In the genomic region with DNA sequence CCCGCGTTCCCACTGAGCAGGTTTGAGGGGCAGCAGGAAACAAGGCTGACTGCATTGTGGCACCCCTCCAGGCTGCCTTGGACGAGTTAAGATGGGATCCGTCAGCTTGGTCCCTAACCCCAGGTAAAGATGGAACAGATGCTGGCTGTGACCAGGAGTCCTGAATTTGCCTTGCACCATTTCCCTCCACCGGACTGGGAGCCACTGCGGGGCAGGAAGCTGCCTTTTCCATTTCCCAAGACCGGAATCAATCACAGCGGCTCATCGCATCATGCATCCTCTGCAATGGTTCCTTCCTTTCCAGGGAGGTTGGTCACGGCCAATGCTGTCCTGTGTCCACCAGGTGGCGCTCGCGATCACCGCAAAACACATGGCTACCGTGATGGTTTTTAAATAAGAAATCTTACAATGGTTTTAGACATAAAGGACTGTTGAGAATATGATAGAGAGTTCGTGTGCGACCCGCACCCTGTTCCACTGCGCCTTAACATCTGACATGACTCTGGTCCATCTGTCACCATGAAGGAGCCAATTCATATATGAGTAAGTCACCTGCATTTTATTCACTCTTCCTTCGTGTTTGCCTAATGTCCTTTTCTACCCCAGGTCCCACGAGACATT, we compare ENCODE assay signal across 8 cellular contexts. TPM values are rescaled to one million over a fixed set of nuclear protein-coding genes. Genes with fewer than 3 reads are reported as not detected.
A peak's percentile ranks its signal among the peaks of the same experiment; 100 is the strongest.
DNase-seq lines count a peak whose midpoint lies in the region; ATAC-seq and TF ChIP-seq lines count a peak whose summit lies in the region.

No MANE protein-coding gene starts in this region.

- ATAC-seq in DND-41 (ENCODE audit: insufficient read depth, low read depth) (peak; percentile 87), RWPE2 (ENCODE audit: low read depth) (peak; percentile 86), HG03457 (IDR thresholded peaks at IDR 0.05; ENCODE audit: unreplicated experiment) (no peak)
- ATAC-seq in stimulated activated naive CD8-positive, alpha-beta T cell treated with anti-CD3 and anti-CD28 coated beads, Interleukin-15, amount 100 ng/mL, for 72 hours = peak; percentile 19

- peak overlapping the region; percentile 74 for H3K27ac Mint-ChIP-seq in activated T-helper 2 cell treated with anti-CD3 and anti-CD28 coated beads, Interferon-gamma antibody, Interleukin-2, Interleukin-4, amounts not matched to agents 10 μg/mL and 5 μg/mL and 100 μg/mL, durations not matched to agents 14 hours and 24 hours and 36 hours
- no peak overlapping the region for H3K27ac Mint-ChIP-seq in neural crest cell (ENCODE audit: unreplicated experiment)
- H3K27ac Mint-ChIP-seq in stimulated activated naive CD8-positive, alpha-beta T cell treated with anti-CD3 and anti-CD28 coated beads, Interleukin-15, amount 100 ng/mL, for 72 hours = no peak overlapping the region

- H3K4me1 ChIP-seq in DND-41 (ENCODE audit: insufficient read depth, low read length) = peaks cover 1% of the 10 kb centered on the region; the same call in 1 of the 2 replicates
- H3K4me1 ChIP-seq in RWPE2 (ENCODE audit: insufficient read depth, poor library complexity, severe bottlenecking) = peaks cover under 1% of the 10 kb centered on the region

- no peak overlapping the region for H2AFZ ChIP-seq in DND-41 (ENCODE audit: low read depth, low read length)

- peak; percentile 99 for TF ChIP-seq CTCF in DND-41 (IDR thresholded peaks at IDR 0.05; ENCODE audit: borderline replicate concordance, extremely low read depth, low read length, poor library complexity, severe bottlenecking)
- peak; percentile 96 for TF ChIP-seq CTCF in RWPE2 (IDR thresholded peaks at IDR 0.05; ENCODE audit: poor library complexity, severe bottlenecking)
- TF ChIP-seq CTCF in neural crest cell (conservative IDR thresholded peaks at IDR 0.05) = peak; percentile 98

- peaks cover 8% of the 10 kb centered on the region for H3K36me3 Mint-ChIP-seq in activated T-helper 2 cell treated with anti-CD3 and anti-CD28 coated beads, Interferon-gamma antibody, Interleukin-2, Interleukin-4, amounts not matched to agents 10 μg/mL and 5 μg/mL and 100 μg/mL, durations not matched to agents 14 hours and 24 hours and 36 hours (ENCODE audit: low read depth)
- H3K36me3 Mint-ChIP-seq in neural crest cell (ENCODE audit: low read depth) = no peaks in the 10 kb centered on the region

- no peak overlapping the region for H3K4me3 ChIP-seq in DND-41 (ENCODE audit: low read depth in 1 of 2, low read length in 2 of 2)
- H3K4me3 ChIP-seq in RWPE2 (ENCODE audit: severe bottlenecking) = no peak overlapping the region

- H3K36me3 ChIP-seq in DND-41 (ENCODE audit: insufficient read depth, low read length) (no peaks in the 10 kb centered on the region), RWPE2 (ENCODE audit: low read depth) (no peaks in the 10 kb centered on the region)

- H3K9me3 ChIP-seq in DND-41 (ENCODE audit: insufficient read depth, low read length, severe bottlenecking) (no peaks in the 10 kb centered on the region), RWPE2 (ENCODE audit: severe bottlenecking) (no peaks in the 10 kb centered on the region)

- H3K27me3 ChIP-seq in DND-41 (ENCODE audit: insufficient read depth, low read length, poor library complexity) (no peaks in the 10 kb centered on the region), RWPE2 (ENCODE audit: insufficient read depth, poor library complexity, severe bottlenecking) (no peaks in the 10 kb centered on the region)

- DNase-seq in DND-41 = peak; percentile 73
- peak; percentile 82 for DNase-seq in M059J (ENCODE audit: low read depth)
- no peak for DNase-seq in RWPE2 (ENCODE audit: low spot score)
- peak; percentile 75 for DNase-seq in activated T-helper 2 cell treated with anti-CD3 and anti-CD28 coated beads, Interferon-gamma antibody, Interleukin-2, Interleukin-4, amounts not matched to agents 10 μg/mL and 5 μg/mL and 100 μg/mL, durations not matched to agents 14 hours and 24 hours and 36 hours (ENCODE audit: low spot score)
- peak; percentile 77 for DNase-seq in fibroblast of the conjunctiva (ENCODE audit: low read depth)
- peak; percentile 86 for DNase-seq in neural crest cell (ENCODE audit: low read depth, low spot score)
- DNase-seq in stimulated activated naive CD8-positive, alpha-beta T cell treated with anti-CD3 and anti-CD28 coated beads, Interleukin-15, amount 100 ng/mL, for 72 hours = peak; percentile 77 to 84

- H4K20me1 ChIP-seq in DND-41 (ENCODE audit: insufficient read depth, low read length) = 0 out of 2 replicates have a peak, but pooled peaks cover 3% of the 10 kb centered on the region

- H3K9ac ChIP-seq in DND-41 (ENCODE audit: low read depth, low read length) = no peak overlapping the region

- intact Hi-C loops in activated T-helper 2 cell treated with anti-CD3 and anti-CD28 coated beads, Interferon-gamma antibody, Interleukin-2, Interleukin-4, amounts not matched to agents 10 μg/mL and 5 μg/mL and 100 μg/mL, durations not matched to agents 14 hours and 24 hours and 36 hours (cut with micrococcal nuclease) = loop anchor here (1.0 to 5.0 kb wide), 2 partner anchors 111 to 226 kb away; no protein-coding TSS in a partner anchor

- no peaks in the 10 kb centered on the region for H3K79me2 ChIP-seq in DND-41 (ENCODE audit: insufficient read depth, low read length)

- H3K4me3 Mint-ChIP-seq in activated T-helper 2 cell treated with anti-CD3 and anti-CD28 coated beads, Interferon-gamma antibody, Interleukin-2, Interleukin-4, amounts not matched to agents 10 μg/mL and 5 μg/mL and 100 μg/mL, durations not matched to agents 14 hours and 24 hours and 36 hours (ENCODE audit: low read depth) = no peak overlapping the region
- H3K4me3 Mint-ChIP-seq in neural crest cell = peak overlapping the region; percentile 78
- peak overlapping the region; percentile 2 to 48 for H3K4me3 Mint-ChIP-seq in stimulated activated naive CD8-positive, alpha-beta T cell treated with anti-CD3 and anti-CD28 coated beads, Interleukin-15, amount 100 ng/mL, for 72 hours

- H3K27ac ChIP-seq in DND-41 (ENCODE audit: low read length) (no peak overlapping the region), RWPE2 (ENCODE audit: poor library complexity, severe bottlenecking) (no peak overlapping the region)

- 0 out of 2 replicates have a peak overlapping the region, but pooled peaks have one; percentile 12 for H3K4me2 ChIP-seq in DND-41 (ENCODE audit: insufficient read depth, low read length)

- peaks cover 68% of the 10 kb centered on the region for H3K4me1 Mint-ChIP-seq in activated T-helper 2 cell treated with anti-CD3 and anti-CD28 coated beads, Interferon-gamma antibody, Interleukin-2, Interleukin-4, amounts not matched to agents 10 μg/mL and 5 μg/mL and 100 μg/mL, durations not matched to agents 14 hours and 24 hours and 36 hours (ENCODE audit: low read depth)
- H3K4me1 Mint-ChIP-seq in neural crest cell = peaks cover 55% of the 10 kb centered on the region
- peaks cover 90% of the 10 kb centered on the region for H3K4me1 Mint-ChIP-seq in stimulated activated naive CD8-positive, alpha-beta T cell treated with anti-CD3 and anti-CD28 coated beads, Interleukin-15, amount 100 ng/mL, for 72 hours

- H3K27me3 Mint-ChIP-seq in activated T-helper 2 cell treated with anti-CD3 and anti-CD28 coated beads, Interferon-gamma antibody, Interleukin-2, Interleukin-4, amounts not matched to agents 10 μg/mL and 5 μg/mL and 100 μg/mL, durations not matched to agents 14 hours and 24 hours and 36 hours (ENCODE audit: low read depth) = no peaks in the 10 kb centered on the region
- no peaks in the 10 kb centered on the region for H3K27me3 Mint-ChIP-seq in neural crest cell (ENCODE audit: low read depth)
- H3K27me3 Mint-ChIP-seq in stimulated activated naive CD8-positive, alpha-beta T cell treated with anti-CD3 and anti-CD28 coated beads, Interleukin-15, amount 100 ng/mL, for 72 hours = no peaks in the 10 kb centered on the region

- no peaks in the 10 kb centered on the region for H3K9me3 Mint-ChIP-seq in activated T-helper 2 cell treated with anti-CD3 and anti-CD28 coated beads, Interferon-gamma antibody, Interleukin-2, Interleukin-4, amounts not matched to agents 10 μg/mL and 5 μg/mL and 100 μg/mL, durations not matched to agents 14 hours and 24 hours and 36 hours
- H3K9me3 Mint-ChIP-seq in neural crest cell = no peaks in the 10 kb centered on the region
- H3K9me3 Mint-ChIP-seq in stimulated activated naive CD8-positive, alpha-beta T cell treated with anti-CD3 and anti-CD28 coated beads, Interleukin-15, amount 100 ng/mL, for 72 hours = no peaks in the 10 kb centered on the region

RNA-seq across cellular contexts. Expression of a gene that starts 6.8 kb away (rescaled TPM):
- 24.4 and 37.5 TPM in 2 replicates for total RNA-seq in M059J (2014; rRNA removed; shearing (Covaris generic))
- 15.4 and 19.4 TPM in 2 replicates for total RNA-seq in activated T-helper 2 cell treated with anti-CD3 and anti-CD28 coated beads, Interferon-gamma antibody, Interleukin-2, Interleukin-4, amounts not matched to agents 10 μg/mL and 5 μg/mL and 100 μg/mL, durations not matched to agents 14 hours and 24 hours and 36 hours
- 29.5 and 30.8 TPM in 2 replicates for total RNA-seq in neural crest cell
